Comparison of ENCODE assay signal across 1 cellular context in the genomic region with DNA sequence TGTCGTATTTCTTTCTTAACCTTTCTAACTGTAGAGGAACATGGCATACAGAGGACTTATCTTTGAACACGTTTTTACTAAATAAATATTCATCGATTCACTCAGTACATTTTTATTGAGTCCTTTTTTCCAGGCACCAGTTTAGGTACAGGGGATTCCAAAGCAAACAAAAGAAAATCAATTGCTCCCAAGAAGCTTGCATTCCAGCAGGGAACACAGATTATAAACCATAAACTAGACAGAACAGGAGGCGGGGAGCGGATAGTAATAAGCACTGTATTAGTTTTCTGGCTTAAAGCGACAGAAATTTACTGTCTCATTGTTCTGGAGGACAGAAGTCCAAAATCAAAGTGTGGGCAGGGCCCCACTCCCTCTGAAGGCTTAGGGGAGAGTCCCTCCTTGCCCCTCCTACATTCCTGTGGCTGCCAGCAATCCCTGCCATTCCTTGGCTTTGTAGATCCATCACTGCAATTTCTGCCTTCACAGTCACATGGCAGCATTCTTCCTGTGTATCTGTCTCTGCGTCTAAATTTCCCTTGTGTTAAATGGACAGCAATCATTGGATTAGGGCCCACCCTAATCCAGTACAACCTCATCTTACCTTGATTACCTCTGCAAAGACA.
TF ChIP-seq lines count a peak whose summit lies in the region.

No MANE protein-coding gene starts in this region.

TF ChIP-seq in WTC11, 78 proteins besides CTCF, POLR2A, EP300 and RAD21 (continued from another document):
- no peak for TF ChIP-seq E2F1 (CRISPR knock-in tag; IDR thresholded peaks at IDR 0.05)
- no peak for TF ChIP-seq E2F5 (CRISPR knock-in tag; IDR thresholded peaks at IDR 0.05)
- TF ChIP-seq, protein P1, sequence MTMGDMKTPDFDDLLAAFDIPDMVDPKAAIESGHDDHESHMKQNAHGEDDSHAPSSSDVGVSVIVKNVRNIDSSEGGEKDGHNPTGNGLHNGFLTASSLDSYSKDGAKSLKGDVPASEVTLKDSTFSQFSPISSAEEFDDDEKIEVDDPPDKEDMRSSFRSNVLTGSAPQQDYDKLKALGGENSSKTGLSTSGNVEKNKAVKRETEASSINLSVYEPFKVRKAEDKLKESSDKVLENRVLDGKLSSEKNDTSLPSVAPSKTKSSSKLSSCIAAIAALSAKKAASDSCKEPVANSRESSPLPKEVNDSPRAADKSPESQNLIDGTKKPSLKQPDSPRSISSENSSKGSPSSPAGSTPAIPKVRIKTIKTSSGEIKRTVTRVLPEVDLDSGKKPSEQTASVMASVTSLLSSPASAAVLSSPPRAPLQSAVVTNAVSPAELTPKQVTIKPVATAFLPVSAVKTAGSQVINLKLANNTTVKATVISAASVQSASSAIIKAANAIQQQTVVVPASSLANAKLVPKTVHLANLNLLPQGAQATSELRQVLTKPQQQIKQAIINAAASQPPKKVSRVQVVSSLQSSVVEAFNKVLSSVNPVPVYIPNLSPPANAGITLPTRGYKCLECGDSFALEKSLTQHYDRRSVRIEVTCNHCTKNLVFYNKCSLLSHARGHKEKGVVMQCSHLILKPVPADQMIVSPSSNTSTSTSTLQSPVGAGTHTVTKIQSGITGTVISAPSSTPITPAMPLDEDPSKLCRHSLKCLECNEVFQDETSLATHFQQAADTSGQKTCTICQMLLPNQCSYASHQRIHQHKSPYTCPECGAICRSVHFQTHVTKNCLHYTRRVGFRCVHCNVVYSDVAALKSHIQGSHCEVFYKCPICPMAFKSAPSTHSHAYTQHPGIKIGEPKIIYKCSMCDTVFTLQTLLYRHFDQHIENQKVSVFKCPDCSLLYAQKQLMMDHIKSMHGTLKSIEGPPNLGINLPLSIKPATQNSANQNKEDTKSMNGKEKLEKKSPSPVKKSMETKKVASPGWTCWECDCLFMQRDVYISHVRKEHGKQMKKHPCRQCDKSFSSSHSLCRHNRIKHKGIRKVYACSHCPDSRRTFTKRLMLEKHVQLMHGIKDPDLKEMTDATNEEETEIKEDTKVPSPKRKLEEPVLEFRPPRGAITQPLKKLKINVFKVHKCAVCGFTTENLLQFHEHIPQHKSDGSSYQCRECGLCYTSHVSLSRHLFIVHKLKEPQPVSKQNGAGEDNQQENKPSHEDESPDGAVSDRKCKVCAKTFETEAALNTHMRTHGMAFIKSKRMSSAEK (CRISPR knock-in tag; IDR thresholded peaks at IDR 0.05; ENCODE audit: borderline replicate concordance), result no peak
- TF ChIP-seq E2F4 (CRISPR knock-in tag; IDR thresholded peaks at IDR 0.05; ENCODE audit: borderline replicate concordance, low read depth), result no peak
- TF ChIP-seq, protein P2, sequence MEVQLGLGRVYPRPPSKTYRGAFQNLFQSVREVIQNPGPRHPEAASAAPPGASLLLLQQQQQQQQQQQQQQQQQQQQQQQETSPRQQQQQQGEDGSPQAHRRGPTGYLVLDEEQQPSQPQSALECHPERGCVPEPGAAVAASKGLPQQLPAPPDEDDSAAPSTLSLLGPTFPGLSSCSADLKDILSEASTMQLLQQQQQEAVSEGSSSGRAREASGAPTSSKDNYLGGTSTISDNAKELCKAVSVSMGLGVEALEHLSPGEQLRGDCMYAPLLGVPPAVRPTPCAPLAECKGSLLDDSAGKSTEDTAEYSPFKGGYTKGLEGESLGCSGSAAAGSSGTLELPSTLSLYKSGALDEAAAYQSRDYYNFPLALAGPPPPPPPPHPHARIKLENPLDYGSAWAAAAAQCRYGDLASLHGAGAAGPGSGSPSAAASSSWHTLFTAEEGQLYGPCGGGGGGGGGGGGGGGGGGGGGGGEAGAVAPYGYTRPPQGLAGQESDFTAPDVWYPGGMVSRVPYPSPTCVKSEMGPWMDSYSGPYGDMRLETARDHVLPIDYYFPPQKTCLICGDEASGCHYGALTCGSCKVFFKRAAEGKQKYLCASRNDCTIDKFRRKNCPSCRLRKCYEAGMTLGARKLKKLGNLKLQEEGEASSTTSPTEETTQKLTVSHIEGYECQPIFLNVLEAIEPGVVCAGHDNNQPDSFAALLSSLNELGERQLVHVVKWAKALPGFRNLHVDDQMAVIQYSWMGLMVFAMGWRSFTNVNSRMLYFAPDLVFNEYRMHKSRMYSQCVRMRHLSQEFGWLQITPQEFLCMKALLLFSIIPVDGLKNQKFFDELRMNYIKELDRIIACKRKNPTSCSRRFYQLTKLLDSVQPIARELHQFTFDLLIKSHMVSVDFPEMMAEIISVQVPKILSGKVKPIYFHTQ (CRISPR knock-in tag; IDR thresholded peaks at IDR 0.05), result no peak
- no peak for TF ChIP-seq ERG (CRISPR knock-in tag; IDR thresholded peaks at IDR 0.05)
